9 cellular contexts compared by ENCODE assay signal in the genomic region with DNA sequence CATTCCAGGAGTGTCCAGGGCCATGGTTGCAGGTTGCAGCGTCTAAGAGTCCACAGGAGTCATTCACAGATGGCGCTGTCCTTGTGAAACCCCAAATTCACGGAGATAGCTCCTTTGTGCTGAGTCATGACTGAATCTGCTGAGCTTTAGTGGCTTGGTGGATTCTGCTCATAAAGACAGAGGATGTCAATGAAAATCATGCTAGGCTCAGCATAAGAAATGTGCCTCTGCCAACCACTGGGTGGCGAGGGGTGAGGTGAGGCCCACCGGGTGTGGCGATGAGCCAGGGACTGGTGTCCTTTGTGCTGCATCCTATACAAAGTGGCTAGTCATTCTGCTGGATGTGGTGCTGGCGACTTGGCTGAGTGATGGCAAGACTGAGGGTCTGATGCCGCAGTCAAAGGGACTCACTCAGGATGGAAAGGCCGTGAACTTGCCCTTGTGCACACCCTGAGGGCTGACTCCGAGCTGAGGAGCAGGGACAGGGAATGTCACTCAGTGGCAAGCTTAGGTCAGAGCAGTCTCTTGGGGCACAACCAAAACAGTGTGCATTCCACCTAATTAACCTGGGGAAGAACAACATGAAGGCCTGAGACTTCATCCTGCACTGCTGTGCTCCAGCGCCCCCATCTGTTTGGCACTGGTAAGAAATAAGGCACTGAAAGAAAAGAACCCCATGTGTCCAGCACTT.
A peak's percentile ranks its signal among the peaks of the same experiment; 100 is the strongest.
DNase-seq lines count a peak whose midpoint lies in the region; FAIRE-seq and TF ChIP-seq lines count a peak whose summit lies in the region.
"Had no signal": no experiment of that assay in that cellular context is flagged by ENCODE, and none has a peak within 500 bp of the region (broad histone marks: within the 10 kb centered on the region; RNA-seq: fewer than 3 reads in every experiment).

No MANE protein-coding gene starts in this region.

- H3K27me3 ChIP-seq in bronchial epithelial cell (ENCODE audit: control insufficient read depth, insufficient read depth, low read length): no peaks in the 10 kb centered on the region
- H3K27me3 ChIP-seq: dorsolateral prefrontal cortex had no signal

- H3K27ac Mint-ChIP-seq in nephron progenitor cell: no peak overlapping the region

- H3K9me3 Mint-ChIP-seq in nephron progenitor cell: peaks cover 29% of the 10 kb centered on the region

- no peaks in the 10 kb centered on the region for H3K27me3 Mint-ChIP-seq in nephron progenitor cell (ENCODE audit: low read depth, poor library complexity)

- intact Hi-C loops in lower leg skin (cut with DNase I; ENCODE audit: low total_unique reads): no loop called here

- DNase-seq in A172 (ENCODE audit: low spot score) (peak; percentile 85), NCI-H526 treated with DMSO at 0.1 percent for 48 hours (lab: John Stamatoyannopoulos, UW) (peak; percentile 13), bronchial epithelial cell (ENCODE audit: low read depth) (no peak), nephron progenitor cell (peak; percentile 37), lower leg skin (ENCODE audit: low spot score in 2 of 2) (no peak), HK-2 (ENCODE audit: unreplicated experiment) (no peak), retina (no peak)

- peak; percentile 50 for TF ChIP-seq CTCF in GM12874 (IDR thresholded peaks at IDR 0.05; ENCODE audit: insufficient read depth, low read depth, low read length)
- TF ChIP-seq CTCF in bronchial epithelial cell (IDR thresholded peaks at IDR 0.05; ENCODE audit: insufficient read depth, low read length, severe bottlenecking): peak; percentile 38
- TF ChIP-seq CTCF in nephron progenitor cell (IDR thresholded peaks at IDR 0.05): peak; percentile 35
- TF ChIP-seq CTCF in lower leg skin (IDR thresholded peaks at IDR 0.05): no peak

- 84 to 92% methylated on average over 11 of the region's 11 CpGs for WGBS in lower leg skin, 2 donors

- H3K36me3 ChIP-seq in bronchial epithelial cell (ENCODE audit: control insufficient read depth, insufficient read depth, low read length): peaks cover 1% of the 10 kb centered on the region

- H3K4me1 Mint-ChIP-seq in nephron progenitor cell: peaks cover 8% of the 10 kb centered on the region

- H3K36me3 Mint-ChIP-seq in nephron progenitor cell (ENCODE audit: low read depth): peaks cover 58% of the 10 kb centered on the region

- no peak for TF ChIP-seq POLR2A in lower leg skin (IDR thresholded peaks at IDR 0.05)

- no peak overlapping the region for H3K4me3 Mint-ChIP-seq in nephron progenitor cell

- no peak for FAIRE-seq in bronchial epithelial cell (lab: Jason Lieb, UNC)

- H3K4me3 ChIP-seq in bronchial epithelial cell (ENCODE audit: low read depth, low read length): no peak overlapping the region
- H3K4me3 ChIP-seq in lower leg skin (ENCODE audit: low read depth, poor library complexity, severe bottlenecking): no peak overlapping the region
- H3K4me3 ChIP-seq: dorsolateral prefrontal cortex had no signal

Comparison
In these comparisons a context has a peak if more than half of its experiments do, and no peak if none do; other contexts are left out.
1. DNase-seq: peak in A172 (single experiment), NCI-H526 treated with DMSO at 0.1 percent for 48 hours (single experiment) and nephron progenitor cell (single experiment); none in bronchial epithelial cell (single experiment), lower leg skin (0 of 2), HK-2 (single experiment) and retina (single experiment).
2. CTCF ChIP-seq: peak in GM12874 (single experiment), bronchial epithelial cell (single experiment) and nephron progenitor cell (single experiment); none in lower leg skin (0 of 3).